3 cellular contexts compared by ENCODE assay signal in genomic region chr5:13572188-13572587, GRCh38.
TF ChIP-seq lines count a peak whose summit lies in the region.

No MANE protein-coding gene starts in this region.

TF ChIP-seq in SK-N-SH, 30 proteins besides CTCF, POLR2A, EP300 and RAD21:
- TF ChIP-seq TCF12 (IDR thresholded peaks at IDR 0.05) (peak; percentile 20; the same call in 1 of the 2 replicates), MAX (IDR thresholded peaks at IDR 0.05; ENCODE audit: low read depth) (no peak), PBX3 (IDR thresholded peaks at IDR 0.05) (no peak), FOXM1 (IDR thresholded peaks at IDR 0.05; ENCODE audit: low read depth) (no peak)

TF ChIP-seq in SK-N-SH treated with all-trans-retinoic acid at 6 μM for 48 hours, 23 proteins besides CTCF, POLR2A, EP300 and RAD21:
- TF ChIP-seq ZFP3 (CRISPR knock-in tag; IDR thresholded peaks at IDR 0.05) (no peak), OSR1 (CRISPR knock-in tag; IDR thresholded peaks at IDR 0.05) (no peak), ESRRG (CRISPR knock-in tag; IDR thresholded peaks at IDR 0.05) (no peak), PPARA (CRISPR knock-in tag; IDR thresholded peaks at IDR 0.05; ENCODE audit: borderline replicate concordance) (no peak), CSRNP3 (CRISPR knock-in tag; IDR thresholded peaks at IDR 0.05) (no peak), ZNF8 (CRISPR knock-in tag; IDR thresholded peaks at IDR 0.05) (no peak), ZFP30 (CRISPR knock-in tag; IDR thresholded peaks at IDR 0.05) (no peak), ZNF565 (CRISPR knock-in tag; conservative IDR thresholded peaks at IDR 0.05; ENCODE audit: low read depth) (no peak), POU6F1 (CRISPR knock-in tag; IDR thresholded peaks at IDR 0.05; ENCODE audit: borderline replicate concordance, low read depth) (no peak), BACH2 (CRISPR knock-in tag; IDR thresholded peaks at IDR 0.05; ENCODE audit: borderline replicate concordance) (no peak), ZC3H10 (CRISPR knock-in tag; IDR thresholded peaks at IDR 0.05) (no peak), CSDC2 (CRISPR knock-in tag; IDR thresholded peaks at IDR 0.05) (no peak), ISL1 (CRISPR knock-in tag; IDR thresholded peaks at IDR 0.05) (no peak), GLIS3 (CRISPR knock-in tag; IDR thresholded peaks at IDR 0.05) (no peak), TOX (CRISPR knock-in tag; IDR thresholded peaks at IDR 0.05; ENCODE audit: borderline replicate concordance) (no peak), ZNF70 (CRISPR knock-in tag; IDR thresholded peaks at IDR 0.05) (no peak), SNAI2 (CRISPR knock-in tag; IDR thresholded peaks at IDR 0.05) (no peak)
- TF ChIP-seq, protein P1, sequence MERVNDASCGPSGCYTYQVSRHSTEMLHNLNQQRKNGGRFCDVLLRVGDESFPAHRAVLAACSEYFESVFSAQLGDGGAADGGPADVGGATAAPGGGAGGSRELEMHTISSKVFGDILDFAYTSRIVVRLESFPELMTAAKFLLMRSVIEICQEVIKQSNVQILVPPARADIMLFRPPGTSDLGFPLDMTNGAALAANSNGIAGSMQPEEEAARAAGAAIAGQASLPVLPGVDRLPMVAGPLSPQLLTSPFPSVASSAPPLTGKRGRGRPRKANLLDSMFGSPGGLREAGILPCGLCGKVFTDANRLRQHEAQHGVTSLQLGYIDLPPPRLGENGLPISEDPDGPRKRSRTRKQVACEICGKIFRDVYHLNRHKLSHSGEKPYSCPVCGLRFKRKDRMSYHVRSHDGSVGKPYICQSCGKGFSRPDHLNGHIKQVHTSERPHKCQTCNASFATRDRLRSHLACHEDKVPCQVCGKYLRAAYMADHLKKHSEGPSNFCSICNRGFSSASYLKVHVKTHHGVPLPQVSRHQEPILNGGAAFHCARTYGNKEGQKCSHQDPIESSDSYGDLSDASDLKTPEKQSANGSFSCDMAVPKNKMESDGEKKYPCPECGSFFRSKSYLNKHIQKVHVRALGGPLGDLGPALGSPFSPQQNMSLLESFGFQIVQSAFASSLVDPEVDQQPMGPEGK (CRISPR knock-in tag; IDR thresholded peaks at IDR 0.05; ENCODE audit: borderline replicate concordance), result no peak
- TF ChIP-seq, protein P2, sequence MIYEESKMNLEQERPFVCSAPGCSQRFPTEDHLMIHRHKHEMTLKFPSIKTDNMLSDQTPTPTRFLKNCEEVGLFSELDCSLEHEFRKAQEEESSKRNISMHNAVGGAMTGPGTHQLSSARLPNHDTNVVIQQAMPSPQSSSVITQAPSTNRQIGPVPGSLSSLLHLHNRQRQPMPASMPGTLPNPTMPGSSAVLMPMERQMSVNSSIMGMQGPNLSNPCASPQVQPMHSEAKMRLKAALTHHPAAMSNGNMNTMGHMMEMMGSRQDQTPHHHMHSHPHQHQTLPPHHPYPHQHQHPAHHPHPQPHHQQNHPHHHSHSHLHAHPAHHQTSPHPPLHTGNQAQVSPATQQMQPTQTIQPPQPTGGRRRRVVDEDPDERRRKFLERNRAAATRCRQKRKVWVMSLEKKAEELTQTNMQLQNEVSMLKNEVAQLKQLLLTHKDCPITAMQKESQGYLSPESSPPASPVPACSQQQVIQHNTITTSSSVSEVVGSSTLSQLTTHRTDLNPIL (CRISPR knock-in tag; IDR thresholded peaks at IDR 0.05; ENCODE audit: low read depth), result no peak
- TF ChIP-seq, protein P3, sequence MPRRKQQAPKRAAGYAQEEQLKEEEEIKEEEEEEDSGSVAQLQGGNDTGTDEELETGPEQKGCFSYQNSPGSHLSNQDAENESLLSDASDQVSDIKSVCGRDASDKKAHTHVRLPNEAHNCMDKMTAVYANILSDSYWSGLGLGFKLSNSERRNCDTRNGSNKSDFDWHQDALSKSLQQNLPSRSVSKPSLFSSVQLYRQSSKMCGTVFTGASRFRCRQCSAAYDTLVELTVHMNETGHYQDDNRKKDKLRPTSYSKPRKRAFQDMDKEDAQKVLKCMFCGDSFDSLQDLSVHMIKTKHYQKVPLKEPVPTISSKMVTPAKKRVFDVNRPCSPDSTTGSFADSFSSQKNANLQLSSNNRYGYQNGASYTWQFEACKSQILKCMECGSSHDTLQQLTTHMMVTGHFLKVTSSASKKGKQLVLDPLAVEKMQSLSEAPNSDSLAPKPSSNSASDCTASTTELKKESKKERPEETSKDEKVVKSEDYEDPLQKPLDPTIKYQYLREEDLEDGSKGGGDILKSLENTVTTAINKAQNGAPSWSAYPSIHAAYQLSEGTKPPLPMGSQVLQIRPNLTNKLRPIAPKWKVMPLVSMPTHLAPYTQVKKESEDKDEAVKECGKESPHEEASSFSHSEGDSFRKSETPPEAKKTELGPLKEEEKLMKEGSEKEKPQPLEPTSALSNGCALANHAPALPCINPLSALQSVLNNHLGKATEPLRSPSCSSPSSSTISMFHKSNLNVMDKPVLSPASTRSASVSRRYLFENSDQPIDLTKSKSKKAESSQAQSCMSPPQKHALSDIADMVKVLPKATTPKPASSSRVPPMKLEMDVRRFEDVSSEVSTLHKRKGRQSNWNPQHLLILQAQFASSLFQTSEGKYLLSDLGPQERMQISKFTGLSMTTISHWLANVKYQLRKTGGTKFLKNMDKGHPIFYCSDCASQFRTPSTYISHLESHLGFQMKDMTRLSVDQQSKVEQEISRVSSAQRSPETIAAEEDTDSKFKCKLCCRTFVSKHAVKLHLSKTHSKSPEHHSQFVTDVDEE (CRISPR knock-in tag; IDR thresholded peaks at IDR 0.05), result no peak

TF ChIP-seq in IMR-90, 13 proteins besides CTCF, POLR2A, EP300 and RAD21:
- no peak for TF ChIP-seq CHD1 (IDR thresholded peaks at IDR 0.05; ENCODE audit: low read depth, low read length)
- no peak for TF ChIP-seq BHLHE40 (IDR thresholded peaks at IDR 0.05; ENCODE audit: low read depth, low read length)
- no peak for TF ChIP-seq NFE2L2 (IDR thresholded peaks at IDR 0.05; ENCODE audit: low read depth, low read length)
